In genomic region chr22:27681037-27681436, GRCh38 we compare ENCODE assay signal across 22 cellular contexts.
"Had no signal": no experiment of that assay in that cellular context is flagged by ENCODE, and none has a peak within 500 bp of the region (broad histone marks: within the 10 kb centered on the region; RNA-seq: fewer than 3 reads in every experiment).

No MANE protein-coding gene starts in this region.

- H3K27ac ChIP-seq: brain microvascular endothelial cell had no signal

- DNase-seq: activated B cell treated with CpG ODN at 0.5 μM for 24 hours; activated CD4-positive, alpha-beta T cell treated with anti-CD3 and anti-CD28 coated beads for 1 hour; activated CD4-positive, alpha-beta T cell treated with anti-CD3 and anti-CD28 coated beads, Interleukin-2, amount 10 ng/mL, durations not matched to agents 24 days and 14 days; activated CD4-positive, alpha-beta T cell treated with anti-CD3 and anti-CD28 coated beads, Interleukin-2, amount 50 U/mL, for 48 hours; activated CD8-positive, alpha-beta memory T cell treated with anti-CD3 and anti-CD28 coated beads, Interleukin-2, amount 10 ng/mL, durations not matched to agents 7 days and 5 days; activated effector memory CD4-positive, alpha-beta T cell treated with Interleukin-2 at 50 U/mL for 16 hours; activated naive CD4-positive, alpha-beta T cell; activated naive CD8-positive, alpha-beta T cell treated with anti-CD3 and anti-CD28 coated beads for 36 hours; activated T-cell treated with anti-CD3 and anti-CD28 coated beads, Interleukin-2, amount 50 U/mL, for 24 hours; brain microvascular endothelial cell; KG1; NCI-H1092; NCI-H1417; NCI-H2029; NCI-H345; NCI-H510A; NCI-H526 treated with DMSO at 0.1 percent for 48 hours; NCI-H82; SHP77 treated with DMSO at 0.1 percent for 48 hours had no signal

- H3K4me3 Mint-ChIP-seq: activated B cell treated with CpG ODN at 0.5 μM for 24 hours; activated CD4-positive, alpha-beta T cell treated with anti-CD3 and anti-CD28 coated beads, Interleukin-2, amount 10 ng/mL, durations not matched to agents 24 days and 14 days; activated CD8-positive, alpha-beta memory T cell treated with anti-CD3 and anti-CD28 coated beads, Interleukin-2, amount 10 ng/mL, durations not matched to agents 7 days and 5 days; activated naive CD8-positive, alpha-beta T cell treated with anti-CD3 and anti-CD28 coated beads for 36 hours; activated T-cell treated with anti-CD3 and anti-CD28 coated beads, Interleukin-2, amount 50 U/mL, for 24 hours; activated T-helper 1 cell treated with anti-CD3 and anti-CD28 coated beads, Interleukin-12 subunit alpha, Interleukin-12 subunit beta, Interleukin-2, Interleukin-4 antibody, amounts not matched to agents 30 ng/mL and 10 ng/mL and 1 ng/mL, durations not matched to agents 14 hours and 24 hours and 36 hours; IgD-negative memory B cell; T-helper 1 cell treated with Interleukin-12 subunit alpha and Interleukin-12 subunit beta and Interleukin-4 antibody, amounts not matched to agents 30 μg/mL and 1 μg/mL, for 36 hours had no signal

- H3K36me3 ChIP-seq: brain microvascular endothelial cell had no signal

- H3K27ac Mint-ChIP-seq: activated B cell treated with CpG ODN at 0.5 μM for 24 hours; activated CD4-positive, alpha-beta T cell treated with anti-CD3 and anti-CD28 coated beads, Interleukin-2, amount 10 ng/mL, durations not matched to agents 24 days and 14 days; activated CD8-positive, alpha-beta memory T cell treated with anti-CD3 and anti-CD28 coated beads, Interleukin-2, amount 10 ng/mL, durations not matched to agents 7 days and 5 days; activated naive CD8-positive, alpha-beta T cell treated with anti-CD3 and anti-CD28 coated beads for 36 hours; activated T-cell treated with anti-CD3 and anti-CD28 coated beads, Interleukin-2, amount 50 U/mL, for 24 hours; activated T-helper 1 cell treated with anti-CD3 and anti-CD28 coated beads, Interleukin-12 subunit alpha, Interleukin-12 subunit beta, Interleukin-2, Interleukin-4 antibody, amounts not matched to agents 30 ng/mL and 10 ng/mL and 1 ng/mL, durations not matched to agents 14 hours and 24 hours and 36 hours; IgD-negative memory B cell; T-helper 1 cell treated with Interleukin-12 subunit alpha and Interleukin-12 subunit beta and Interleukin-4 antibody, amounts not matched to agents 30 μg/mL and 1 μg/mL, for 36 hours had no signal

- H3K9me3 Mint-ChIP-seq: activated B cell treated with CpG ODN at 0.5 μM for 24 hours; activated CD4-positive, alpha-beta T cell treated with anti-CD3 and anti-CD28 coated beads, Interleukin-2, amount 10 ng/mL, durations not matched to agents 24 days and 14 days; activated naive CD8-positive, alpha-beta T cell treated with anti-CD3 and anti-CD28 coated beads for 36 hours; activated T-cell treated with anti-CD3 and anti-CD28 coated beads, Interleukin-2, amount 50 U/mL, for 24 hours; activated T-helper 1 cell treated with anti-CD3 and anti-CD28 coated beads, Interleukin-12 subunit alpha, Interleukin-12 subunit beta, Interleukin-2, Interleukin-4 antibody, amounts not matched to agents 30 ng/mL and 10 ng/mL and 1 ng/mL, durations not matched to agents 14 hours and 24 hours and 36 hours had no signal

- H3K4me1 Mint-ChIP-seq: activated B cell treated with CpG ODN at 0.5 μM for 24 hours; activated CD4-positive, alpha-beta T cell treated with anti-CD3 and anti-CD28 coated beads, Interleukin-2, amount 10 ng/mL, durations not matched to agents 24 days and 14 days; activated CD8-positive, alpha-beta memory T cell treated with anti-CD3 and anti-CD28 coated beads, Interleukin-2, amount 10 ng/mL, durations not matched to agents 7 days and 5 days; activated naive CD8-positive, alpha-beta T cell treated with anti-CD3 and anti-CD28 coated beads for 36 hours; IgD-negative memory B cell had no signal

- H3K36me3 Mint-ChIP-seq: activated CD8-positive, alpha-beta memory T cell treated with anti-CD3 and anti-CD28 coated beads, Interleukin-2, amount 10 ng/mL, durations not matched to agents 7 days and 5 days; activated naive CD8-positive, alpha-beta T cell treated with anti-CD3 and anti-CD28 coated beads for 36 hours had no signal

- H3K27me3 Mint-ChIP-seq: activated B cell treated with CpG ODN at 0.5 μM for 24 hours; activated CD4-positive, alpha-beta T cell treated with anti-CD3 and anti-CD28 coated beads, Interleukin-2, amount 10 ng/mL, durations not matched to agents 24 days and 14 days; activated CD8-positive, alpha-beta memory T cell treated with anti-CD3 and anti-CD28 coated beads, Interleukin-2, amount 10 ng/mL, durations not matched to agents 7 days and 5 days had no signal

- H3K27me3 ChIP-seq: brain microvascular endothelial cell had no signal

- ATAC-seq: activated CD8-positive, alpha-beta memory T cell treated with anti-CD3 and anti-CD28 coated beads, Interleukin-2, amount 10 ng/mL, durations not matched to agents 7 days and 5 days had no signal
